ENCODE assay signal across 1 cellular context in the genomic region with DNA sequence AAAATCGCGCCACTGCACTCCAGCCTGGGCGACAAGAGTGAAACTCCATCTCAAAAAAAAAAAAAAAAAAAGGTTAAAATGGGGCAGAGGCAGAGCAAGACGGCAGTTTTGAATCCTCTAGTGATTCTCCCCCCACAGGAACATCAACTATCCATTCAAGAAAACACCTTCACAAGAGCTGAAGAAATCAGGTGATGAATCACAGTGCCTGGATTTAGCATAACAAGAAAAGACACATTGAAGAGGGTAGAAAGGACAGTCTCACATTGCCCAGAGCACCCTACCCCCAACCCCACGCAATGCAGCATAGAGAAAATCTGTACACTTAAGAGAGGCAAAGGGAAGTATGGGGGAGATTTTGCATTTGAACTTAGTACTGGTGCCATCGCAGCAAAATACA.
TF ChIP-seq lines count a peak whose summit lies in the region.

No MANE protein-coding gene starts in this region.

TF ChIP-seq in GM23338, 12 proteins besides CTCF, POLR2A, EP300 and RAD21 (continued from another document):
- TF ChIP-seq EZH2 (IDR thresholded peaks at IDR 0.05; ENCODE audit: low read depth, unreplicated experiment) (no peak), ZNF331 (CRISPR knock-in tag; IDR thresholded peaks at IDR 0.05; ENCODE audit: low read depth) (no peak)
